In genomic region chr20:33783256-33783655, GRCh38 we compare ENCODE assay signal across 24 cellular contexts.
"Had no signal": no experiment of that assay in that cellular context is flagged by ENCODE, and none has a peak within 500 bp of the region (broad histone marks: within the 10 kb centered on the region; RNA-seq: fewer than 3 reads in every experiment).

No MANE protein-coding gene starts in this region.

- H3K9me3 ChIP-seq: spleen had no signal

- DNase-seq: activated CD4-positive, alpha-beta T cell treated with anti-CD3 and anti-CD28 coated beads for 4 hours; activated CD8-positive, alpha-beta T cell treated with anti-CD3 and anti-CD28 coated beads for 36 hours; activated naive CD4-positive, alpha-beta T cell treated with Interleukin-2 at 50 U/mL for 16 hours; activated naive CD8-positive, alpha-beta T cell treated with anti-CD3 and anti-CD28 coated beads, Interleukin-2, amount 10 ng/mL, durations not matched to agents 7 days and 5 days; activated T-cell treated with anti-CD3 and anti-CD28 coated beads, Interleukin-2, amount 50 U/mL, for 1 hour; brain microvascular endothelial cell; central memory CD4-positive, alpha-beta T cell; erythroblast; foreskin melanocyte; glutamatergic neuron; hippocampal formation; left cardiac atrium; mesendoderm; naive thymus-derived CD8-positive, alpha-beta T cell; nucleus accumbens; retina; spleen; stimulated activated CD4-positive, alpha-beta T cell treated with anti-CD3 and anti-CD28 coated beads, Interleukin-4, amount 100 ng/mL, for 4 hours; stimulated activated naive CD4-positive, alpha-beta T cell had no signal

- ATAC-seq: activated CD8-positive, alpha-beta T cell treated with anti-CD3 and anti-CD28 coated beads for 36 hours; left cardiac atrium; naive thymus-derived CD8-positive, alpha-beta T cell had no signal

- H3K4me3 ChIP-seq: spleen had no signal

- H3K27me3 Mint-ChIP-seq: activated CD8-positive, alpha-beta T cell treated with anti-CD3 and anti-CD28 coated beads for 36 hours; activated naive CD8-positive, alpha-beta T cell treated with anti-CD3 and anti-CD28 coated beads, Interleukin-2, amount 10 ng/mL, durations not matched to agents 7 days and 5 days; naive thymus-derived CD8-positive, alpha-beta T cell had no signal

- H3K27ac ChIP-seq: brain microvascular endothelial cell, spleen had no signal

- H3K27ac Mint-ChIP-seq: activated CD8-positive, alpha-beta T cell treated with anti-CD3 and anti-CD28 coated beads for 36 hours; activated naive CD8-positive, alpha-beta T cell treated with anti-CD3 and anti-CD28 coated beads, Interleukin-2, amount 10 ng/mL, durations not matched to agents 7 days and 5 days; activated T-helper 2 cell treated with anti-CD3 and anti-CD28 coated beads, Interferon-gamma antibody, Interleukin-2, Interleukin-4, amounts not matched to agents 10 μg/mL and 5 μg/mL and 100 μg/mL, durations not matched to agents 14 hours and 24 hours and 36 hours; naive thymus-derived CD8-positive, alpha-beta T cell; T-helper 1 cell treated with Interleukin-12 subunit alpha and Interleukin-12 subunit beta and Interleukin-4 antibody, amounts not matched to agents 30 μg/mL and 1 μg/mL, for 36 hours had no signal

- H3K4me3 Mint-ChIP-seq: activated CD8-positive, alpha-beta T cell treated with anti-CD3 and anti-CD28 coated beads for 36 hours; activated naive CD8-positive, alpha-beta T cell treated with anti-CD3 and anti-CD28 coated beads, Interleukin-2, amount 10 ng/mL, durations not matched to agents 7 days and 5 days; naive thymus-derived CD8-positive, alpha-beta T cell; T-helper 1 cell treated with Interleukin-12 subunit alpha and Interleukin-12 subunit beta and Interleukin-4 antibody, amounts not matched to agents 30 μg/mL and 1 μg/mL, for 36 hours had no signal

- H3K9me3 Mint-ChIP-seq: activated CD8-positive, alpha-beta T cell treated with anti-CD3 and anti-CD28 coated beads for 36 hours; activated naive CD8-positive, alpha-beta T cell treated with anti-CD3 and anti-CD28 coated beads, Interleukin-2, amount 10 ng/mL, durations not matched to agents 7 days and 5 days; activated T-helper 2 cell treated with anti-CD3 and anti-CD28 coated beads, Interferon-gamma antibody, Interleukin-2, Interleukin-4, amounts not matched to agents 10 μg/mL and 5 μg/mL and 100 μg/mL, durations not matched to agents 14 hours and 24 hours and 36 hours; naive thymus-derived CD8-positive, alpha-beta T cell; T-helper 1 cell treated with Interleukin-12 subunit alpha and Interleukin-12 subunit beta and Interleukin-4 antibody, amounts not matched to agents 30 μg/mL and 1 μg/mL, for 36 hours had no signal

- H3K27me3 ChIP-seq: brain microvascular endothelial cell, spleen had no signal

- FAIRE-seq: colon, islet of Langerhans, urothelium cell line had no signal

- H3K36me3 ChIP-seq: brain microvascular endothelial cell had no signal
